Comparison of ENCODE assay signal across 8 cellular contexts in genomic region chr3:72288955-72289707, GRCh38.
DNase-seq lines count a peak whose midpoint lies in the region; ATAC-seq and TF ChIP-seq lines count a peak whose summit lies in the region.

No MANE protein-coding gene starts in this region.

- peak overlapping the region in 1 of 2 donors; percentile 21 for H3K9ac ChIP-seq in stomach smooth muscle (ENCODE audit: low read length in 2 of 2)

- no peak overlapping the region for H3K4me3 Mint-ChIP-seq in MCF 10A (ENCODE audit: unreplicated experiment)

- H3K4me1 Mint-ChIP-seq in MCF 10A (ENCODE audit: insufficient read depth, unreplicated experiment), result no peaks in the 10 kb centered on the region

- peak; percentile 38 for DNase-seq in A172 (ENCODE audit: low spot score)
- DNase-seq in GM13976 (ENCODE audit: low spot score), result peak; percentile 60
- peak; percentile 89 for DNase-seq in NCI-H226
- peak; percentile 20 for DNase-seq in MCF 10A (ENCODE audit: unreplicated experiment)
- peak; percentile 60 for DNase-seq in kidney tubule cell (ENCODE audit: low spot score)

- ATAC-seq in GM21360 (IDR thresholded peaks at IDR 0.05; ENCODE audit: unreplicated experiment) (no peak), HG02763 (IDR thresholded peaks at IDR 0.05; ENCODE audit: unreplicated experiment) (no peak)

- POLR2A ChIA-PET in MCF 10A (lab: Yijun Ruan, JAX), result interaction anchor here (1.0 kb wide), 1 partner anchor 19 kb away, joined by 4 read pairs; no protein-coding TSS in a partner anchor

- H3K27me3 ChIP-seq in stomach smooth muscle (ENCODE audit: control insufficient read depth in 1 of 2, insufficient read depth in 2 of 2, low read length in 2 of 2), result no peaks in the 10 kb centered on the region

- CTCF ChIA-PET in MCF 10A (lab: Yijun Ruan, JAX), result no interaction called here

- intact Hi-C loops in MCF 10A (cut with micrococcal nuclease), result no loop called here

- BruUV-seq in MCF 10A (replicated peaks; lab: Mats Ljungman, UMichigan), result no TSS peak

- H3K9me3 ChIP-seq in stomach smooth muscle (ENCODE audit: control insufficient read depth in 2 of 2, low read length in 2 of 2), result no peaks in the 10 kb centered on the region

- H3K27ac ChIP-seq in stomach smooth muscle (ENCODE audit: low read length), result no peak overlapping the region

- no peaks in the 10 kb centered on the region for H3K36me3 ChIP-seq in stomach smooth muscle (ENCODE audit: control insufficient read depth in 2 of 2, insufficient read depth in 2 of 2, low read length in 2 of 2)

- in situ Hi-C loops in GM13976 (cut with MboI; ENCODE audit: low sequenced_read_pairs, unreplicated experiment), result no loop called here

- TF ChIP-seq CTCF in GM13976 (IDR thresholded peaks at IDR 0.05; ENCODE audit: borderline replicate concordance, control extremely low read depth, extremely low read depth, insufficient read depth, missing control alignments) (no peak), MCF 10A (IDR thresholded peaks at IDR 0.05; ENCODE audit: unreplicated experiment) (no peak)

- no peak overlapping the region for H3K27ac Mint-ChIP-seq in MCF 10A (ENCODE audit: low read depth, unreplicated experiment)

- H3K27me3 Mint-ChIP-seq in MCF 10A (ENCODE audit: insufficient read depth, unreplicated experiment), result peaks cover 14% of the 10 kb centered on the region

- H3K9me3 Mint-ChIP-seq in MCF 10A (ENCODE audit: unreplicated experiment), result no peaks in the 10 kb centered on the region

- peak overlapping the region; percentile 67 to 68 for H3K4me3 ChIP-seq in stomach smooth muscle (ENCODE audit: low read length in 2 of 2)

- no peaks in the 10 kb centered on the region for H3K36me3 Mint-ChIP-seq in MCF 10A (ENCODE audit: insufficient read depth, unreplicated experiment)

- peaks cover 27% of the 10 kb centered on the region for H3K4me1 ChIP-seq in stomach smooth muscle (ENCODE audit: control insufficient read depth, insufficient read depth, low read length)

Comparison
In these comparisons a context has a peak if more than half of its experiments do, and no peak if none do; other contexts are left out.
1. DNase-seq: peak in every context shown above with its lines; median percentile 89 in NCI-H226; 60 in GM13976; 60 in kidney tubule cell; 38 in A172; 20 in MCF 10A.